ENCODE assay signal across 8 cellular contexts in the genomic region with DNA sequence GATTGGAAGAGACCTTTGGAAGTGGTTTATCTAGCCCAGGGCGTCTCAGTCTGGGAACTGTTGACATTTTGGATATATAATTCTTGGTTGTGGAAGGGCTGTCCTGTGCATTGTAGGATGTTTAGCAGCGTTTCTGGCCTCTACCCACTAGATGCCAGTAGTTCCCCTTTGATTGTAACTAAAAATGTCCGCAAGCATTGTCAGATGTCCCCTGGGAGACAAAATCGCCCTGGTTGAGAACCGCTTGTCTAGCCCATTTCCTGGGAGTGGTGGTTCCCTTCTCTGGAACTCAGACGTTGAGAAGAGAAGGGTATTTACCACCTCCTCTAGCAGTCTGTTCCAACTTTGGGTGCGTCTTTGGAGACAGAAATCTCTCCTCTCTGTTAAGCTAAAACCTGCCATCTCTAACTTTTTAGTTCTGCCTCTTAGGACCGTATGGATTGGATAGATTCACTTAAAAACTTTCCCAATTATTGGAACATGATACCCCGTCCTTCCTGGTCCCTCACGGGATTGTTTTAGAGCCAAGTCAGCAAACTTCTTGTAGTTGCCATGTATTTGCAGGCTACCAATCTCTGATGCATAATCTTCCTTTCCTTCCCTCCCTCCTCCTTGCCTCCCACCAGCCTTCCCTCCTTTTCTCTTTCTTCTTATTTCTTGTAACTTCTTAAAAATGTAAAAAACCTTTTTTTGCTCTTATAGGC. TPM values are rescaled to one million over a fixed set of nuclear protein-coding genes. Genes with fewer than 3 reads are reported as not detected.
DNase-seq lines count a peak whose midpoint lies in the region; ATAC-seq, FAIRE-seq and TF ChIP-seq lines count a peak whose summit lies in the region.

No MANE protein-coding gene starts in this region.

- no peaks in the 10 kb centered on the region for H3K27me3 ChIP-seq in adipocyte (replicated peaks; ENCODE audit: control insufficient read depth, insufficient read depth, low read length)
- no peaks in the 10 kb centered on the region for H3K27me3 ChIP-seq in ovary

- peak; percentile 34 to 62; a peak in 3 of 6 replicates for ATAC-seq in A549
- peak; percentile 72 for ATAC-seq in GM18502 (IDR thresholded peaks at IDR 0.05; ENCODE audit: poor library complexity, unreplicated experiment)
- ATAC-seq in HG03097 (IDR thresholded peaks at IDR 0.05; ENCODE audit: low FRiP score, unreplicated experiment): peak; percentile 64

- H3K4me2 ChIP-seq in A549: no peak overlapping the region

- WGBS in A549 (ENCODE audit: missing lambda C conversion rate): 74% methylated on average over 10 of the region's 10 CpGs
- WGBS in ovary, 3 donors: 60 to 66% (median 63%) methylated on average over 10 of the region's 10 CpGs

- H3K4me1 ChIP-seq in A549 (0 out of 3 replicates have a peak, but pooled peaks cover 7% of the 10 kb centered on the region), adipocyte (ENCODE audit: control insufficient read depth, insufficient read depth, low read length) (peaks cover 38% of the 10 kb centered on the region), ovary (ENCODE audit: insufficient read depth) (peaks cover 2% of the 10 kb centered on the region)

- peak in 1 of 2 experiments; percentile 16; a peak in 1 of 5 replicates for TF ChIP-seq RAD21 in A549 (conservative IDR thresholded peaks at IDR 0.05 in 1 of 2, IDR thresholded peaks at IDR 0.05 in 1 of 2)

- H3K27ac ChIP-seq in A549 (no peak overlapping the region), ovary (no peak overlapping the region)

- TF ChIP-seq EP300 in A549 (IDR thresholded peaks at IDR 0.05) (no peak), ovary (IDR thresholded peaks at IDR 0.05) (no peak)

- 0 out of 3 replicates have a peak, but pooled peaks have one; percentile 10 for TF ChIP-seq CTCF in A549 (IDR thresholded peaks at IDR 0.05)
- TF ChIP-seq CTCF in ovary (IDR thresholded peaks at IDR 0.05): no peak

- no peak for DNase-seq in A549 (ENCODE audit: low read depth in 1 of 2, low spot score in 1 of 2)
- peak; percentile 46 for DNase-seq in adipocyte (ENCODE audit: low read depth)
- peak; percentile 40 for DNase-seq in midbrain (lab: John Stamatoyannopoulos, UW)
- no peak for DNase-seq in NCI-H2029 treated with DMSO at 0.1 percent for 48 hours (lab: John Stamatoyannopoulos, UW)
- DNase-seq in ovary: no peak
- DNase-seq in kidney tubule cell (ENCODE audit: low spot score): no peak

- TF ChIP-seq POLR2A in A549 (IDR thresholded peaks at IDR 0.05; ENCODE audit: low read length) (no peak), ovary (IDR thresholded peaks at IDR 0.05) (no peak)

- peak overlapping the region; percentile 19 for H3K9ac ChIP-seq in adipocyte (ENCODE audit: low read length)

- no peak overlapping the region for H3K4me3 ChIP-seq in A549
- H3K4me3 ChIP-seq in adipocyte (ENCODE audit: low read length): peak overlapping the region; percentile 62
- H3K4me3 ChIP-seq in ovary: no peak overlapping the region

- intact Hi-C loops in ovary (cut with DNase I): no loop called here

- FAIRE-seq in A549 (lab: Jason Lieb, UNC): no peak

- POLR2A ChIA-PET in A549 (lab: Yijun Ruan, JAX): no interaction called here

- H3K9me3 ChIP-seq in A549: no peaks in the 10 kb centered on the region
- no peaks in the 10 kb centered on the region for H3K9me3 ChIP-seq in adipocyte (ENCODE audit: control insufficient read depth, low read length)
- no peaks in the 10 kb centered on the region for H3K9me3 ChIP-seq in ovary

- peaks cover 69% of the 10 kb centered on the region for H3K36me3 ChIP-seq in adipocyte (ENCODE audit: control insufficient read depth, insufficient read depth, low read length, severe bottlenecking)
- H3K36me3 ChIP-seq in ovary: no peaks in the 10 kb centered on the region

- CTCF ChIA-PET in A549 (lab: Yijun Ruan, JAX): interaction anchor here (1.0 to 1.8 kb wide), 4 partner anchors 11 to 143 kb away, joined by 3 to 4 read pairs (median 3); a partner anchor contains a TSS

TF ChIP-seq in A549, 52 proteins besides CTCF, POLR2A, EP300 and RAD21:
- TF ChIP-seq FOSB (CRISPR knock-in tag; IDR thresholded peaks at IDR 0.05) (no peak), MAFK (IDR thresholded peaks at IDR 0.05; ENCODE audit: partially characterized antibody) (peak; percentile 42), KDM5A (IDR thresholded peaks at IDR 0.05) (no peak)
- TF ChIP-seq, protein P1, sequence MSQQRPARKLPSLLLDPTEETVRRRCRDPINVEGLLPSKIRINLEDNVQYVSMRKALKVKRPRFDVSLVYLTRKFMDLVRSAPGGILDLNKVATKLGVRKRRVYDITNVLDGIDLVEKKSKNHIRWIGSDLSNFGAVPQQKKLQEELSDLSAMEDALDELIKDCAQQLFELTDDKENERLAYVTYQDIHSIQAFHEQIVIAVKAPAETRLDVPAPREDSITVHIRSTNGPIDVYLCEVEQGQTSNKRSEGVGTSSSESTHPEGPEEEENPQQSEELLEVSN (IDR thresholded peaks at IDR 0.05; ENCODE audit: borderline replicate concordance, low read depth): no peak

RNA-seq across cellular contexts. Expression of a gene that starts 13.9 kb away (rescaled TPM):
- polyA plus RNA-seq in A549 (2011; rRNA removed) (83.5 and 87.4 TPM in 2 replicates), A549 (2017; fragmentation: RNase III; extraction: RNeasy Plus Mini Kit Qiagen cat#74134 plus additional on column Dnase treatment) (43.6 to 54.4 TPM (median 52.6 TPM) in 3 replicates), ovary (10 to 100 TPM; 33.3 to 57.8 TPM)
- 29.9 and 39.7 TPM in 2 replicates for polyA plus RNA-seq in A549 (2012; cell fraction: cytosol; rRNA removed)
- 54.1 and 72.1 TPM in 2 replicates for polyA plus RNA-seq in A549 (2012; cell fraction: nucleus; rRNA removed)
- polyA minus RNA-seq in A549 (2011; rRNA and poly(A)+ RNA removed): 84.9 and 89.9 TPM in 2 replicates
- total RNA-seq in ovary: 100 to 1,000 TPM in 1 of 7 donors, 10 to 100 TPM in 6; 54.6 to 230 (median 84.1) TPM

Comparison
In these comparisons a context has a peak if more than half of its experiments do, and no peak if none do; other contexts are left out.
1. DNase-seq: peak in adipocyte (single experiment) and midbrain (single experiment); none in A549 (0 of 2), NCI-H2029 treated with DMSO at 0.1 percent for 48 hours (single experiment), ovary (0 of 5) and kidney tubule cell (single experiment).
2. Peak in every context shown above with its lines, with median percentiles within 50 percentile points of each other: ATAC-seq.